17 cellular contexts compared by ENCODE assay signal in genomic region chr3:52068730-52069129, GRCh38. TPM values are rescaled to one million over a fixed set of nuclear protein-coding genes. Genes with fewer than 3 reads are reported as not detected.
DNase-seq lines count a peak whose midpoint lies in the region; TF ChIP-seq lines count a peak whose summit lies in the region.
"Had no signal": no experiment of that assay in that cellular context is flagged by ENCODE, and none has a peak within 500 bp of the region (broad histone marks: within the 10 kb centered on the region; RNA-seq: fewer than 3 reads in every experiment).

No MANE protein-coding gene starts in this region.

- intact Hi-C loops in Calu3 (cut with micrococcal nuclease; ENCODE audit: unreplicated experiment) (no loop called here), Caco-2 (cut with micrococcal nuclease; ENCODE audit: unreplicated experiment) (no loop called here)

- no peaks in the 10 kb centered on the region for H3K27me3 Mint-ChIP-seq in Calu3 (ENCODE audit: unreplicated experiment)
- H3K27me3 Mint-ChIP-seq in Caco-2 (ENCODE audit: insufficient read depth, unreplicated experiment), result no peaks in the 10 kb centered on the region

- peak overlapping the region; percentile 74 for H3K9ac ChIP-seq in neuronal stem cell (ENCODE audit: low read depth, low read length, poor library complexity)
- H3K9ac ChIP-seq: SK-N-SH had no signal

- no peaks in the 10 kb centered on the region for H3K36me3 ChIP-seq in hepatocyte (replicated peaks; ENCODE audit: insufficient read depth, low read depth)
- H3K36me3 ChIP-seq in neuronal stem cell (replicated peaks in 1 of 2; ENCODE audit: control insufficient read depth in 2 of 2, insufficient read depth in 2 of 2, low read length in 2 of 2), result peaks cover under 1 to 3% of the 10 kb centered on the region in 2 donors
- H3K36me3 ChIP-seq in Caco-2 (ENCODE audit: control insufficient read depth, insufficient read depth, low read length), result no peaks in the 10 kb centered on the region

- no peak overlapping the region for H3K4me3 Mint-ChIP-seq in Calu3 (ENCODE audit: low read depth, unreplicated experiment)
- no peak overlapping the region for H3K4me3 Mint-ChIP-seq in Caco-2 (ENCODE audit: unreplicated experiment)

- no peak overlapping the region for H3K4ac ChIP-seq in neuronal stem cell (ENCODE audit: low read length)

- H3K9me3 ChIP-seq in hepatocyte (ENCODE audit: low read depth) (no peaks in the 10 kb centered on the region), neuronal stem cell (replicated peaks in 1 of 2; ENCODE audit: control insufficient read depth in 2 of 2, insufficient read depth in 1 of 2, low read depth in 1 of 2, low read length in 2 of 2) (no peaks in the 10 kb centered on the region), Caco-2 (no peaks in the 10 kb centered on the region)
- H3K9me3 ChIP-seq: HAP-1, SK-N-SH had no signal

- BruUV-seq in Calu3 (replicated peaks; lab: Mats Ljungman, UMichigan) (no TSS peak), Caco-2 (replicated peaks; lab: Mats Ljungman, UMichigan) (no TSS peak)

- TF ChIP-seq CTCF in Calu3 (IDR thresholded peaks at IDR 0.05; ENCODE audit: unreplicated experiment) (no peak), RWPE1 (conservative IDR thresholded peaks at IDR 0.05; ENCODE audit: low read depth) (no peak), hepatocyte (IDR thresholded peaks at IDR 0.05; ENCODE audit: poor library complexity) (no peak), Caco-2 (IDR thresholded peaks at IDR 0.05; ENCODE audit: insufficient read depth in 1 of 2, low read depth in 1 of 2, low read length in 1 of 2, severe bottlenecking in 1 of 2, unreplicated experiment in 1 of 2) (no peak)

- H2BK5ac ChIP-seq in neuronal stem cell (ENCODE audit: low read length), result peak overlapping the region; percentile 77

- peaks cover 24% of the 10 kb centered on the region for H3K4me1 ChIP-seq in hepatocyte (ENCODE audit: insufficient read depth)
- peaks cover 0 to 7% of the 10 kb centered on the region in 2 donors for H3K4me1 ChIP-seq in neuronal stem cell (ENCODE audit: control insufficient read depth in 2 of 2, insufficient read depth in 1 of 2, low read depth in 1 of 2, low read length in 2 of 2)
- H3K4me1 ChIP-seq in Caco-2, result no peaks in the 10 kb centered on the region
- H3K4me1 ChIP-seq: HAP-1 had no signal

- H3K4me3 ChIP-seq in hepatocyte (no peak overlapping the region), neuronal stem cell (ENCODE audit: low read length in 2 of 2) (no peak overlapping the region), Caco-2 (ENCODE audit: low read depth, low read length) (no peak overlapping the region)
- H3K4me3 ChIP-seq: HAP-1 had no signal

- H4K20me1 ChIP-seq in hepatocyte (ENCODE audit: insufficient read depth, poor library complexity, severe bottlenecking), result no peaks in the 10 kb centered on the region

- no peak overlapping the region for H4K8ac ChIP-seq in neuronal stem cell (ENCODE audit: low read depth, low read length)

- H3K36me3 Mint-ChIP-seq in Calu3 (ENCODE audit: insufficient read depth, unreplicated experiment) (peaks cover 10% of the 10 kb centered on the region), Caco-2 (ENCODE audit: insufficient read depth, unreplicated experiment) (peaks cover 5% of the 10 kb centered on the region)

- peak overlapping the region; percentile 100 for H3K27ac ChIP-seq in RWPE1
- peak overlapping the region; percentile 96 for H3K27ac ChIP-seq in hepatocyte
- no peak overlapping the region for H3K27ac ChIP-seq in neuronal stem cell (replicated peaks; ENCODE audit: low read length)

- H2BK12ac ChIP-seq in neuronal stem cell (ENCODE audit: low read length), result no peak overlapping the region

- POLR2A ChIA-PET in RWPE1 (lab: Yijun Ruan, JAX; ENCODE audit: low non-redundant PET) (no interaction called here), Caco-2 (lab: Charles Lee) (no interaction called here)

- no peaks in the 10 kb centered on the region for H3K9me2 ChIP-seq in hepatocyte (replicated peaks; ENCODE audit: insufficient read depth)
- H3K9me2 ChIP-seq: SK-N-SH had no signal

- H3K27me3 ChIP-seq in hepatocyte, result no peaks in the 10 kb centered on the region
- H3K27me3 ChIP-seq in neuronal stem cell (ENCODE audit: control insufficient read depth in 3 of 3, insufficient read depth in 3 of 3, low read depth in 1 of 3, low read length in 3 of 3), result peaks cover 0 to 24% (median 0%) of the 10 kb centered on the region in 3 experiments
- H3K27me3 ChIP-seq in Caco-2 (replicated peaks; ENCODE audit: control insufficient read depth, insufficient read depth, low read length), result no peaks in the 10 kb centered on the region

- H3K4me1 Mint-ChIP-seq in Calu3 (ENCODE audit: low read depth, unreplicated experiment) (peaks cover 3% of the 10 kb centered on the region), Caco-2 (ENCODE audit: low read depth, unreplicated experiment) (no peaks in the 10 kb centered on the region)

- 79% methylated on average over 12 of the region's 12 CpGs for WGBS in hepatocyte (ENCODE audit: low lambda C conversion rate, missing lambda C conversion rate)
- no CpG with 5 or more reads among the region's 12 CpGs for WGBS in neuronal stem cell (ENCODE audit: extremely low coverage in 2 of 2, insufficient read length in 2 of 2, insufficient replicate concordance in 1 of 2), 2 donors

- peak overlapping the region; percentile 15 for H2BK15ac ChIP-seq in neuronal stem cell (ENCODE audit: low read length)

- CTCF ChIA-PET in Calu3 (lab: Charles Lee) (no interaction called here), RWPE1 (lab: Yijun Ruan, JAX) (no interaction called here), Caco-2 (lab: Charles Lee) (no interaction called here)

- peak overlapping the region; percentile 87 for H3K14ac ChIP-seq in neuronal stem cell (ENCODE audit: low read length)

- no peak overlapping the region for H2BK120ac ChIP-seq in neuronal stem cell (ENCODE audit: low read depth, low read length)

- H3K4me2 ChIP-seq in hepatocyte, result peak overlapping the region; percentile 22
- H3K4me2 ChIP-seq in neuronal stem cell (ENCODE audit: insufficient read depth, low read length, poor library complexity, severe bottlenecking), result no peak overlapping the region

- H3K23ac ChIP-seq in neuronal stem cell (ENCODE audit: low read depth, low read length, poor library complexity), result peak overlapping the region; percentile 65

- peak overlapping the region; percentile 32 for H3K27ac Mint-ChIP-seq in Calu3 (ENCODE audit: unreplicated experiment)
- no peak overlapping the region for H3K27ac Mint-ChIP-seq in Caco-2 (ENCODE audit: unreplicated experiment)

- H4K91ac ChIP-seq in neuronal stem cell (ENCODE audit: low read depth, low read length, poor library complexity), result peak overlapping the region; percentile 65

- H3K18ac ChIP-seq in neuronal stem cell (ENCODE audit: low read length), result peak overlapping the region; percentile 88

- H3K9me3 Mint-ChIP-seq in Calu3 (ENCODE audit: low read depth, unreplicated experiment), result no peaks in the 10 kb centered on the region
- H3K9me3 Mint-ChIP-seq in Caco-2 (ENCODE audit: unreplicated experiment), result no peaks in the 10 kb centered on the region

- no peak for DNase-seq in Calu3
- no peak for DNase-seq in RWPE1 (ENCODE audit: low spot score)
- no peak for DNase-seq in hepatocyte (ENCODE audit: low spot score)
- no peak for DNase-seq in neuronal stem cell (ENCODE audit: low spot score)
- DNase-seq in Ammon's horn (ENCODE audit: low spot score), result no peak
- no peak for DNase-seq in NCI-H1436 treated with DMSO at 0.1 percent for 48 hours (lab: John Stamatoyannopoulos, UW)
- DNase-seq in AG20443 (ENCODE audit: low spot score), result no peak
- DNase-seq in Caco-2, result no peak
- DNase-seq: C1 segment of cervical spinal cord, DMS 273 treated with DMSO at 0.1 percent for 48 hours, NCI-H1105, NCI-H1694, NCI-H2081 treated with DMSO at 0.1 percent for 48 hours, NCI-H446 treated with DMSO at 0.1 percent for 48 hours, SHP77 had no signal

- H3K79me2 ChIP-seq in hepatocyte, result no peaks in the 10 kb centered on the region

- H2AFZ ChIP-seq in hepatocyte (no peak overlapping the region), neuronal stem cell (ENCODE audit: low read length) (no peak overlapping the region)

- H2AK5ac ChIP-seq in neuronal stem cell (ENCODE audit: low read depth, low read length), result peak overlapping the region; percentile 86

- H3K79me1 ChIP-seq in neuronal stem cell (ENCODE audit: low read depth, low read length), result peaks cover 2% of the 10 kb centered on the region

RNA-seq across cellular contexts. Expression of gene DUSP7, which starts 12.4 kb away (rescaled TPM):
- 7.7 and 7.9 TPM in 2 replicates for total RNA-seq in Calu3 (2022)
- 13.1 and 13.8 TPM in 2 replicates for total RNA-seq in hepatocyte
- polyA plus RNA-seq in hepatocyte, result 5.9 and 6.4 TPM in 2 replicates
- 13.5 TPM for polyA plus RNA-seq in neuronal stem cell (2013, experiment 1 of 2)
- polyA plus RNA-seq in neuronal stem cell (2013, experiment 2 of 2), result 13.8 TPM
- 8.4 and 9.9 TPM in 2 replicates for total RNA-seq in Caco-2 (2022)
